ENCODE assay signal across 27 cellular contexts in genomic region chr2:112160591-112161250, GRCh38. TPM values are rescaled to one million over a fixed set of nuclear protein-coding genes. Genes with fewer than 3 reads are reported as not detected.
DNase-seq lines count a peak whose midpoint lies in the region; ATAC-seq, FAIRE-seq and TF ChIP-seq lines count a peak whose summit lies in the region.
"Had no signal": no experiment of that assay in that cellular context is flagged by ENCODE, and none has a peak within 500 bp of the region (broad histone marks: within the 10 kb centered on the region; RNA-seq: fewer than 3 reads in every experiment).

No MANE protein-coding gene starts in this region.

- no peak overlapping the region for H2BK15ac ChIP-seq in mesenchymal stem cell (ENCODE audit: low read depth, poor library complexity, severe bottlenecking)

- H3K27ac Mint-ChIP-seq in activated B cell treated with CpG ODN at 0.5 μM for 24 hours = peak overlapping the region; percentile 71
- H3K27ac Mint-ChIP-seq: activated naive CD8-positive, alpha-beta T cell had no signal

- H3K9me3 ChIP-seq in mesenchymal stem cell (ENCODE audit: control insufficient read depth, low read length) = no peaks in the 10 kb centered on the region
- H3K9me3 ChIP-seq: ascending aorta, heart left ventricle had no signal

- TF ChIP-seq CTCF in activated B cell treated with CpG ODN at 0.5 μM for 24 hours (IDR thresholded peaks at IDR 0.05) = no peak

- H3K4me3 Mint-ChIP-seq in activated B cell treated with CpG ODN at 0.5 μM for 24 hours = no peak overlapping the region
- H3K4me3 Mint-ChIP-seq: activated naive CD8-positive, alpha-beta T cell had no signal

- no peak overlapping the region for H2AFZ ChIP-seq in mesenchymal stem cell (ENCODE audit: low read depth, low read length)

- H3K4me3 ChIP-seq in mesenchymal stem cell (ENCODE audit: insufficient read depth in 1 of 2, low read depth in 1 of 2, low read length in 2 of 2) = peak overlapping the region in 1 of 2 experiments; percentile 16
- H3K4me3 ChIP-seq: ascending aorta, heart left ventricle had no signal

- H3K4me2 ChIP-seq in mesenchymal stem cell (ENCODE audit: low read length, poor library complexity, severe bottlenecking) = no peak overlapping the region

- DNase-seq in cardiac septum (ENCODE audit: low spot score) (peak; percentile 50), Right ventricle myocardium superior (no peak), activated B cell treated with CpG ODN at 0.5 μM for 24 hours (no peak), mesenchymal stem cell (no peak), urothelium cell line (ENCODE audit: low spot score) (no peak), T-helper 1 cell (no peak)
- DNase-seq: activated CD4-positive, alpha-beta T cell treated with anti-CD3 and anti-CD28 coated beads for 1 hour; activated T-cell treated with anti-CD3 and anti-CD28 coated beads, Interleukin-2, amount 50 U/mL, for 48 hours; central memory CD4-positive, alpha-beta T cell; heart left ventricle; left cardiac atrium; mammary epithelial cell; NCI-H1417 treated with DMSO at 0.1 percent for 48 hours; NCI-H2081 treated with DMSO at 0.1 percent for 48 hours; NCI-H524; NK-92 treated with Interleukin-12 subunit alpha and Interleukin-12 subunit beta, amount 100 ng/mL, for 24 hours; SIG-M5; small intestine; stimulated activated CD4-positive, alpha-beta T cell treated with anti-CD3 and anti-CD28 coated beads, Interleukin-2, amount 100 ng/mL, for 24 hours had no signal

- no peak overlapping the region for H4K8ac ChIP-seq in mesenchymal stem cell (ENCODE audit: low read length)

- peaks cover 0 to 6% of the 10 kb centered on the region in 2 experiments for H3K36me3 ChIP-seq in mesenchymal stem cell (ENCODE audit: control insufficient read depth in 1 of 2, insufficient read depth in 2 of 2, low read depth in 1 of 2, low read length in 2 of 2)
- H3K36me3 ChIP-seq: ascending aorta, heart left ventricle had no signal

- FAIRE-seq in urothelium cell line (lab: Jason Lieb, UNC) = peak; percentile 88
- FAIRE-seq: D721Med, GM19239, small intestine, TTC549 had no signal

- intact Hi-C loops in cardiac septum (cut with DNase I) (no loop called here), Right ventricle myocardium superior (cut with DNase I) (no loop called here), activated B cell treated with CpG ODN at 0.5 μM for 24 hours (cut with micrococcal nuclease) (no loop called here)

- H3K27me3 ChIP-seq in mesenchymal stem cell (ENCODE audit: control insufficient read depth in 1 of 2, insufficient read depth in 1 of 2, low read length in 2 of 2) = no peaks in the 10 kb centered on the region
- H3K27me3 ChIP-seq: ascending aorta, heart left ventricle had no signal

- H3K23ac ChIP-seq in mesenchymal stem cell (ENCODE audit: low read length in 2 of 2) = no peak overlapping the region

- peaks cover 13% of the 10 kb centered on the region for H3K4me1 ChIP-seq in mesenchymal stem cell (ENCODE audit: control insufficient read depth, insufficient read depth, low read depth, low read length)
- H3K4me1 ChIP-seq: ascending aorta had no signal

- no peak overlapping the region for H3K4ac ChIP-seq in mesenchymal stem cell (ENCODE audit: low read depth in 1 of 2, low read length in 2 of 2)

- no peak overlapping the region for H3K9ac ChIP-seq in mesenchymal stem cell (ENCODE audit: low read length)

- no peaks in the 10 kb centered on the region for H3K79me1 ChIP-seq in mesenchymal stem cell (replicated peaks; ENCODE audit: low read length, poor library complexity, severe bottlenecking)

- peak overlapping the region; percentile 18 for H4K91ac ChIP-seq in mesenchymal stem cell (ENCODE audit: low read length)

- ATAC-seq in Right ventricle myocardium superior (ENCODE audit: poor library complexity) (no peak), activated B cell treated with CpG ODN at 0.5 μM for 24 hours (ENCODE audit: low read depth) (no peak), GM18858 (IDR thresholded peaks at IDR 0.05; ENCODE audit: unreplicated experiment) (no peak), HG02623 (IDR thresholded peaks at IDR 0.05; ENCODE audit: unreplicated experiment) (no peak)

- no peak overlapping the region for H2BK5ac ChIP-seq in mesenchymal stem cell (ENCODE audit: low read depth, low read length, poor library complexity, severe bottlenecking)

- H3K9me3 Mint-ChIP-seq in activated B cell treated with CpG ODN at 0.5 μM for 24 hours = peaks cover 4% of the 10 kb centered on the region

- H3K14ac ChIP-seq in mesenchymal stem cell (ENCODE audit: low read length in 2 of 2) = peak overlapping the region in 1 of 2 experiments; percentile 82

- no peaks in the 10 kb centered on the region for H3K36me3 Mint-ChIP-seq in activated B cell treated with CpG ODN at 0.5 μM for 24 hours (ENCODE audit: low read depth)
- H3K36me3 Mint-ChIP-seq: activated naive CD8-positive, alpha-beta T cell had no signal

- no peak overlapping the region for H3K18ac ChIP-seq in mesenchymal stem cell (ENCODE audit: low read depth in 1 of 2, low read length in 2 of 2)

- CTCF ChIA-PET in activated B cell treated with CpG ODN at 0.5 μM for 24 hours (lab: Charles Lee) = no interaction called here

- POLR2A ChIA-PET in activated B cell treated with CpG ODN at 0.5 μM for 24 hours (lab: Charles Lee) = no interaction called here

- no peak overlapping the region for H2BK12ac ChIP-seq in mesenchymal stem cell (ENCODE audit: low read length in 2 of 2)

- no peak overlapping the region for H2AK5ac ChIP-seq in mesenchymal stem cell (ENCODE audit: low read length, severe bottlenecking)

- no peak overlapping the region for H3K27ac ChIP-seq in mesenchymal stem cell (ENCODE audit: low read length, poor library complexity, severe bottlenecking)
- H3K27ac ChIP-seq: ascending aorta, heart left ventricle, HL-60 had no signal

- H2BK120ac ChIP-seq in mesenchymal stem cell (ENCODE audit: low read depth, low read length) = no peak overlapping the region

- peaks cover 27% of the 10 kb centered on the region for H3K4me1 Mint-ChIP-seq in activated B cell treated with CpG ODN at 0.5 μM for 24 hours

- no peaks in the 10 kb centered on the region for H3K27me3 Mint-ChIP-seq in activated B cell treated with CpG ODN at 0.5 μM for 24 hours
- H3K27me3 Mint-ChIP-seq: activated naive CD8-positive, alpha-beta T cell had no signal

- WGBS in mesenchymal stem cell = 87% methylated on average over 41 of the region's 46 CpGs

RNA-seq across cellular contexts. Expression of gene FBLN7, which starts 22.5 kb away (rescaled TPM):
- 1.00 TPM for total RNA-seq in cardiac septum
- total RNA-seq in Right ventricle myocardium superior = 0.38 TPM
- total RNA-seq in activated B cell treated with CpG ODN at 0.5 μM for 24 hours = 0.31 and 0.71 TPM in 2 replicates
- 0.43 TPM for polyA plus RNA-seq in mesenchymal stem cell (2013, experiment 1 of 2)
- polyA plus RNA-seq in mesenchymal stem cell (2013, experiment 2 of 2) = 0.44 TPM
